ENCODE assay signal across 9 cellular contexts in genomic region chr7:88344956-88345832, GRCh38. TPM values are rescaled to one million over a fixed set of nuclear protein-coding genes. Genes with fewer than 3 reads are reported as not detected.
DNase-seq lines count a peak whose midpoint lies in the region; ATAC-seq and TF ChIP-seq lines count a peak whose summit lies in the region.
"Had no signal": no experiment of that assay in that cellular context is flagged by ENCODE, and none has a peak within 500 bp of the region (broad histone marks: within the 10 kb centered on the region; RNA-seq: fewer than 3 reads in every experiment).

No MANE protein-coding gene starts in this region.

- H3K36me3 ChIP-seq in Panc1 (ENCODE audit: control insufficient read depth, insufficient read depth, low read length): no peaks in the 10 kb centered on the region

- in situ Hi-C loops in Panc1 (cut with HindIII; ENCODE audit: low pct_unique_long_range_greater_than_20kb, low sequenced_read_pairs): no loop called here

- ATAC-seq in HG02852 (IDR thresholded peaks at IDR 0.05; ENCODE audit: unreplicated experiment): peak; percentile 58
- ATAC-seq in Panc1: peak; percentile 95
- no peak for ATAC-seq in esophagus mucosa

- H3K27me3 ChIP-seq in Panc1 (ENCODE audit: control insufficient read depth, insufficient read depth, low read length): peaks cover 5% of the 10 kb centered on the region

- BruUV-seq in Panc1 (replicated peaks; lab: Mats Ljungman, UMichigan): no TSS peak

- H3K9me3 ChIP-seq in Panc1 (ENCODE audit: control insufficient read depth, insufficient read depth, low read depth, low read length): no peaks in the 10 kb centered on the region

- H3K4me1 ChIP-seq in Panc1 (ENCODE audit: control insufficient read depth, insufficient read depth, low read length): no peaks in the 10 kb centered on the region

- DNase-seq in Panc1 (ENCODE audit: low read depth, low spot score) (no peak), fibroblast of villous mesenchyme (ENCODE audit: low read depth) (peak; percentile 17), nucleus accumbens (lab: John Stamatoyannopoulos, UW) (peak in 36 of 56 donors; percentile 1 to 61 (median 15)), mesenteric fat pad (ENCODE audit: low spot score) (no peak)

- H3K4me3 ChIP-seq in GM12875 (ENCODE audit: low read depth, low read length) (no peak overlapping the region), Panc1 (ENCODE audit: low read depth in 2 of 2, low read length in 2 of 2) (no peak overlapping the region), fibroblast of villous mesenchyme (ENCODE audit: low read depth, low read length) (no peak overlapping the region)

- no peak overlapping the region for H3K27ac ChIP-seq in Panc1 (ENCODE audit: low read length)

- TF ChIP-seq CTCF in GM12875 (IDR thresholded peaks at IDR 0.05; ENCODE audit: borderline replicate concordance, insufficient read depth, low read depth, low read length) (peak; percentile 41), Panc1 (IDR thresholded peaks at IDR 0.05) (peak; percentile 84), fibroblast of villous mesenchyme (IDR thresholded peaks at IDR 0.05; ENCODE audit: insufficient read depth, low read depth, low read length) (peak; percentile 53)

- intact Hi-C loops in Panc1 (cut with micrococcal nuclease; ENCODE audit: unreplicated experiment): no loop called here

- CTCF ChIA-PET in Panc1 (lab: Charles Lee): interaction anchor here (0.8 to 1.0 kb wide), 2 partner anchors 13 to 102 kb away, joined by 3 read pairs; no protein-coding TSS in a partner anchor

- POLR2A ChIA-PET in Panc1 (lab: Charles Lee): no interaction called here

RNA-seq across cellular contexts. Expression of gene STEAP4, which starts 38.5 kb away (rescaled TPM):
- total RNA-seq in Panc1 (2021; ENCODE audit: unreplicated experiment) (0.10 TPM), fibroblast of villous mesenchyme (under 0.01 TPM in 2 replicates), mesenteric fat pad (94.1 TPM), esophagus mucosa (23.6 TPM)
- polyA plus RNA-seq in Panc1 (2012; ENCODE audit: insufficient read length): 0.06 TPM
- total RNA-seq: pulmonary artery endothelial cell; T-helper 2 cell treated with Interferon-gamma antibody and Interleukin-4, amounts not matched to agents 100 ng/mL and 5 ng/mL, for 36 hours had no signal

Comparison
In these comparisons a context has a peak if more than half of its experiments do, and no peak if none do; other contexts are left out.
1. DNase-seq: peak in fibroblast of villous mesenchyme (single experiment) and nucleus accumbens (36 of 56); none in Panc1 (single experiment) and mesenteric fat pad (single experiment).
2. RNA of gene STEAP4, which starts 38.5 kb away (total RNA-seq): 94.1 TPM in mesenteric fat pad (single experiment) and 23.6 TPM in esophagus mucosa (single experiment); 0.10 TPM in Panc1 (single experiment) and under 0.01 TPM in fibroblast of villous mesenchyme; every median in the first group is over 10 times any median in the second.
3. Peak in every context shown above with its lines, with median percentiles within 50 percentile points of each other: CTCF ChIP-seq.